ENCODE assay signal across 23 cellular contexts in genomic region chr14:89519000-89519399, GRCh38.
"Had no signal": no experiment of that assay in that cellular context is flagged by ENCODE, and none has a peak within 500 bp of the region (broad histone marks: within the 10 kb centered on the region; RNA-seq: fewer than 3 reads in every experiment).

No MANE protein-coding gene starts in this region.

- H3K27me3 ChIP-seq: MG63 had no signal

- H3K4me3 ChIP-seq: MG63, SK-N-MC had no signal

- H3K27me3 Mint-ChIP-seq: activated CD4-positive, alpha-beta T cell treated with anti-CD3 and anti-CD28 coated beads for 36 hours; activated CD8-positive, alpha-beta T cell treated with anti-CD3 and anti-CD28 coated beads for 36 hours; activated naive CD8-positive, alpha-beta T cell treated with anti-CD3 and anti-CD28 coated beads, Interleukin-2, amount 50 U/mL, for 24 hours; brain; T-cell had no signal

- H3K27ac Mint-ChIP-seq: activated CD4-positive, alpha-beta T cell treated with anti-CD3 and anti-CD28 coated beads for 36 hours; activated CD8-positive, alpha-beta T cell treated with anti-CD3 and anti-CD28 coated beads for 36 hours; activated naive CD8-positive, alpha-beta T cell treated with anti-CD3 and anti-CD28 coated beads, Interleukin-2, amount 50 U/mL, for 24 hours; activated T-cell treated with anti-CD3 and anti-CD28 coated beads, Interleukin-2, amount 50 U/mL, for 72 hours; brain had no signal

- H3K36me3 ChIP-seq: MG63 had no signal

- H3K9me3 ChIP-seq: MG63 had no signal

- ATAC-seq: activated CD4-positive, alpha-beta T cell treated with anti-CD3 and anti-CD28 coated beads for 36 hours; activated CD8-positive, alpha-beta T cell treated with anti-CD3 and anti-CD28 coated beads for 36 hours; activated naive CD4-positive, alpha-beta T cell treated with anti-CD3 and anti-CD28 coated beads, Interleukin-2, amount 50 U/mL, for 72 hours; activated naive CD8-positive, alpha-beta T cell treated with anti-CD3 and anti-CD28 coated beads, Interleukin-2, amount 50 U/mL, for 24 hours; activated T-cell treated with anti-CD3 and anti-CD28 coated beads, Interleukin-2, amount 50 U/mL, for 72 hours; T-cell had no signal

- H3K4me1 Mint-ChIP-seq: brain had no signal

- H3K27ac ChIP-seq: SK-N-MC, VCaP had no signal

- H3K4me3 Mint-ChIP-seq: activated CD4-positive, alpha-beta T cell treated with anti-CD3 and anti-CD28 coated beads for 36 hours; activated CD8-positive, alpha-beta T cell treated with anti-CD3 and anti-CD28 coated beads for 36 hours; activated naive CD8-positive, alpha-beta T cell treated with anti-CD3 and anti-CD28 coated beads, Interleukin-2, amount 50 U/mL, for 24 hours; activated T-cell treated with anti-CD3 and anti-CD28 coated beads, Interleukin-2, amount 50 U/mL, for 72 hours; brain; T-cell had no signal

- DNase-seq: activated CD4-positive, alpha-beta T cell treated with anti-CD3 and anti-CD28 coated beads for 36 hours; activated CD8-positive, alpha-beta memory T cell treated with anti-CD3 and anti-CD28 coated beads, Interleukin-2, amount 50 U/mL, for 4 hours; activated CD8-positive, alpha-beta T cell treated with anti-CD3 and anti-CD28 coated beads for 36 hours; activated naive CD8-positive, alpha-beta T cell treated with anti-CD3 and anti-CD28 coated beads, Interleukin-2, amount 50 U/mL, for 24 hours; activated T-cell treated with anti-CD3 and anti-CD28 coated beads, Interleukin-2, amount 50 U/mL, for 72 hours; amygdala; MG63; MV-4-11; NCI-H1105; NCI-H1436; NCI-H1694 treated with DMSO at 0.1 percent for 48 hours; NCI-H2029 treated with DMSO at 0.1 percent for 48 hours; NCI-H345; NCI-H510A; NCI-H526 treated with DMSO at 0.1 percent for 48 hours; NCI-H82; T-cell; T-helper 2 cell; T1000 had no signal
